ENCODE assay signal across 20 cellular contexts in genomic region chr14:79437951-79438350, GRCh38.
DNase-seq lines count a peak whose midpoint lies in the region; ATAC-seq and TF ChIP-seq lines count a peak whose summit lies in the region.
"Had no signal": no experiment of that assay in that cellular context is flagged by ENCODE, and none has a peak within 500 bp of the region (broad histone marks: within the 10 kb centered on the region; RNA-seq: fewer than 3 reads in every experiment).

No MANE protein-coding gene starts in this region.

- no peak overlapping the region for H2AFZ ChIP-seq in neuronal stem cell (ENCODE audit: low read length)

- H3K36me3 Mint-ChIP-seq in activated T-helper 2 cell treated with anti-CD3 and anti-CD28 coated beads, Interferon-gamma antibody, Interleukin-2, Interleukin-4, amounts not matched to agents 10 μg/mL and 5 μg/mL and 100 μg/mL, durations not matched to agents 14 hours and 24 hours and 36 hours (ENCODE audit: low read depth), result no peaks in the 10 kb centered on the region
- H3K36me3 Mint-ChIP-seq: CD14-positive monocyte had no signal

- WGBS in neuronal stem cell (ENCODE audit: extremely low coverage in 2 of 2, insufficient read length in 2 of 2, insufficient replicate concordance in 1 of 2), 2 donors, result no CpG with 5 or more reads among the region's 7 CpGs
- 80 to 81% methylated on average over 7 of the region's 7 CpGs for WGBS in upper lobe of left lung, 2 donors

- no peak overlapping the region for H3K4me3 ChIP-seq in neuronal stem cell (ENCODE audit: low read length in 2 of 2)
- no peak overlapping the region for H3K4me3 ChIP-seq in upper lobe of left lung
- H3K4me3 ChIP-seq: BLaER1 treated with 17β-estradiol and CSF1 and Interleukin-3, amounts not matched to agents 10 nM and 100 nM had no signal

- no peak for TF ChIP-seq POLR2A in upper lobe of left lung (IDR thresholded peaks at IDR 0.05)

- TF ChIP-seq EP300 in upper lobe of left lung (IDR thresholded peaks at IDR 0.05), result no peak

- H3K27me3 ChIP-seq in neuronal stem cell (ENCODE audit: control insufficient read depth in 3 of 3, insufficient read depth in 3 of 3, low read depth in 1 of 3, low read length in 3 of 3), result no peaks in the 10 kb centered on the region
- no peaks in the 10 kb centered on the region for H3K27me3 ChIP-seq in upper lobe of left lung
- H3K27me3 ChIP-seq: BE2C; BLaER1 treated with 17β-estradiol and CSF1 and Interleukin-3, amounts not matched to agents 10 nM and 100 nM had no signal

- no peaks in the 10 kb centered on the region for H3K9me3 ChIP-seq in neuronal stem cell (replicated peaks in 1 of 2; ENCODE audit: control insufficient read depth in 2 of 2, insufficient read depth in 1 of 2, low read depth in 1 of 2, low read length in 2 of 2)
- H3K9me3 ChIP-seq in upper lobe of left lung, result no peaks in the 10 kb centered on the region
- H3K9me3 ChIP-seq: BE2C; BLaER1 treated with 17β-estradiol and CSF1 and Interleukin-3, amounts not matched to agents 10 nM and 100 nM had no signal

- TF ChIP-seq CTCF in upper lobe of left lung (IDR thresholded peaks at IDR 0.05), result no peak

- H2BK5ac ChIP-seq in neuronal stem cell (ENCODE audit: low read length), result no peak overlapping the region

- H3K4me1 ChIP-seq in neuronal stem cell (ENCODE audit: control insufficient read depth in 2 of 2, insufficient read depth in 1 of 2, low read depth in 1 of 2, low read length in 2 of 2) (peaks cover 0 to 3% of the 10 kb centered on the region in 2 donors), upper lobe of left lung (no peaks in the 10 kb centered on the region)
- H3K4me1 ChIP-seq: BE2C; BLaER1 treated with 17β-estradiol and CSF1 and Interleukin-3, amounts not matched to agents 10 nM and 100 nM had no signal

- no peak overlapping the region for H3K4me3 Mint-ChIP-seq in activated T-helper 2 cell treated with anti-CD3 and anti-CD28 coated beads, Interferon-gamma antibody, Interleukin-2, Interleukin-4, amounts not matched to agents 10 μg/mL and 5 μg/mL and 100 μg/mL, durations not matched to agents 14 hours and 24 hours and 36 hours (ENCODE audit: low read depth)
- H3K4me3 Mint-ChIP-seq: CD14-positive monocyte; CD4-positive, alpha-beta T cell had no signal

- no peak overlapping the region for H2BK15ac ChIP-seq in neuronal stem cell (ENCODE audit: low read length)

- intact Hi-C loops in activated T-helper 2 cell treated with anti-CD3 and anti-CD28 coated beads, Interferon-gamma antibody, Interleukin-2, Interleukin-4, amounts not matched to agents 10 μg/mL and 5 μg/mL and 100 μg/mL, durations not matched to agents 14 hours and 24 hours and 36 hours (cut with micrococcal nuclease), result no loop called here
- intact Hi-C loops in left colon (cut with DNase I, micrococcal nuclease), result no loop called here

- H3K18ac ChIP-seq in neuronal stem cell (ENCODE audit: low read length), result no peak overlapping the region

- H3K27ac ChIP-seq in neuronal stem cell (replicated peaks; ENCODE audit: low read length) (no peak overlapping the region), upper lobe of left lung (no peak overlapping the region)
- H3K27ac ChIP-seq: 22Rv1; BLaER1 treated with 17β-estradiol and CSF1 and Interleukin-3, amounts not matched to agents 10 nM and 100 nM had no signal

- no peak overlapping the region for H3K4ac ChIP-seq in neuronal stem cell (ENCODE audit: low read length)

- no peak overlapping the region for H3K9ac ChIP-seq in neuronal stem cell (ENCODE audit: low read depth, low read length, poor library complexity)
- H3K9ac ChIP-seq: BLaER1 treated with 17β-estradiol and CSF1 and Interleukin-3, amounts not matched to agents 10 nM and 100 nM had no signal

- H3K4me1 Mint-ChIP-seq in activated T-helper 2 cell treated with anti-CD3 and anti-CD28 coated beads, Interferon-gamma antibody, Interleukin-2, Interleukin-4, amounts not matched to agents 10 μg/mL and 5 μg/mL and 100 μg/mL, durations not matched to agents 14 hours and 24 hours and 36 hours (ENCODE audit: low read depth), result no peaks in the 10 kb centered on the region
- H3K4me1 Mint-ChIP-seq: CD14-positive monocyte had no signal

- H2BK120ac ChIP-seq in neuronal stem cell (ENCODE audit: low read depth, low read length), result no peak overlapping the region

- H2BK12ac ChIP-seq in neuronal stem cell (ENCODE audit: low read length), result no peak overlapping the region

- no peak overlapping the region for H4K91ac ChIP-seq in neuronal stem cell (ENCODE audit: low read depth, low read length, poor library complexity)

- H3K4me2 ChIP-seq in neuronal stem cell (ENCODE audit: insufficient read depth, low read length, poor library complexity, severe bottlenecking), result no peak overlapping the region
- H3K4me2 ChIP-seq: BLaER1 treated with 17β-estradiol and CSF1 and Interleukin-3, amounts not matched to agents 10 nM and 100 nM had no signal

- no peak overlapping the region for H4K8ac ChIP-seq in neuronal stem cell (ENCODE audit: low read depth, low read length)

- H3K14ac ChIP-seq in neuronal stem cell (ENCODE audit: low read length), result peak overlapping the region; percentile 31

- no peak for ATAC-seq in left colon
- ATAC-seq in upper lobe of left lung (ENCODE audit: low FRiP score in 2 of 2), result no peak

- no peak overlapping the region for H3K27ac Mint-ChIP-seq in activated T-helper 2 cell treated with anti-CD3 and anti-CD28 coated beads, Interferon-gamma antibody, Interleukin-2, Interleukin-4, amounts not matched to agents 10 μg/mL and 5 μg/mL and 100 μg/mL, durations not matched to agents 14 hours and 24 hours and 36 hours
- H3K27ac Mint-ChIP-seq: CD14-positive monocyte; CD4-positive, alpha-beta T cell had no signal

- no peak overlapping the region for H2AK5ac ChIP-seq in neuronal stem cell (ENCODE audit: low read depth, low read length)

- H3K36me3 ChIP-seq in neuronal stem cell (replicated peaks in 1 of 2; ENCODE audit: control insufficient read depth in 2 of 2, insufficient read depth in 2 of 2, low read length in 2 of 2) (no peaks in the 10 kb centered on the region), upper lobe of left lung (no peaks in the 10 kb centered on the region)
- H3K36me3 ChIP-seq: BE2C; BLaER1 treated with 17β-estradiol and CSF1 and Interleukin-3, amounts not matched to agents 10 nM and 100 nM had no signal

- H3K9me3 Mint-ChIP-seq in activated T-helper 2 cell treated with anti-CD3 and anti-CD28 coated beads, Interferon-gamma antibody, Interleukin-2, Interleukin-4, amounts not matched to agents 10 μg/mL and 5 μg/mL and 100 μg/mL, durations not matched to agents 14 hours and 24 hours and 36 hours, result peaks cover 5% of the 10 kb centered on the region

- H3K79me1 ChIP-seq in neuronal stem cell (ENCODE audit: low read depth, low read length), result no peaks in the 10 kb centered on the region

- H3K27me3 Mint-ChIP-seq in activated T-helper 2 cell treated with anti-CD3 and anti-CD28 coated beads, Interferon-gamma antibody, Interleukin-2, Interleukin-4, amounts not matched to agents 10 μg/mL and 5 μg/mL and 100 μg/mL, durations not matched to agents 14 hours and 24 hours and 36 hours (ENCODE audit: low read depth), result no peaks in the 10 kb centered on the region
- H3K27me3 Mint-ChIP-seq: CD4-positive, alpha-beta T cell had no signal

- no peak overlapping the region for H3K23ac ChIP-seq in neuronal stem cell (ENCODE audit: low read depth, low read length, poor library complexity)

- DNase-seq in DMS 273 (lab: John Stamatoyannopoulos, UW; ENCODE audit: unreplicated experiment) (peak; percentile 38), DMS 273 treated with DMSO at 0.1 percent for 48 hours (lab: John Stamatoyannopoulos, UW) (no peak), NCI-H69 (lab: John Stamatoyannopoulos, UW) (peak; percentile 58), neuronal stem cell (ENCODE audit: low spot score) (no peak), left colon (no peak), upper lobe of left lung (no peak)
- no peak for DNase-seq in activated T-helper 2 cell treated with anti-CD3 and anti-CD28 coated beads, Interferon-gamma antibody, Interleukin-2, Interleukin-4, amounts not matched to agents 10 μg/mL and 5 μg/mL and 100 μg/mL, durations not matched to agents 14 hours and 24 hours and 36 hours (ENCODE audit: low spot score)
- no peak for DNase-seq in central memory CD4-positive, alpha-beta T cell
- DNase-seq: BE2C; Calu3; CD4-positive, alpha-beta T cell; COR-L47; DMS79; EL; GDM1; GOT3; HCEC 1CT had no signal

Comparison
In these comparisons a context has a peak if more than half of its experiments do, and no peak if none do; other contexts are left out.
1. DNase-seq: peak in DMS 273 (single experiment) and NCI-H69 (single experiment); none in DMS 273 treated with DMSO at 0.1 percent for 48 hours (single experiment), neuronal stem cell (single experiment), activated T-helper 2 cell treated with anti-CD3 and anti-CD28 coated beads, Interferon-gamma antibody, Interleukin-2, Interleukin-4, amounts not matched to agents 10 μg/mL and 5 μg/mL and 100 μg/mL, durations not matched to agents 14 hours and 24 hours and 36 hours (single experiment), central memory CD4-positive, alpha-beta T cell (single experiment), left colon (0 of 2) and upper lobe of left lung (0 of 2).